8 cellular contexts compared by ENCODE assay signal in genomic region chr6:90413867-90414266, GRCh38.
DNase-seq lines count a peak whose midpoint lies in the region; ATAC-seq and FAIRE-seq lines count a peak whose summit lies in the region.

No MANE protein-coding gene starts in this region.

- intact Hi-C loops in sciatic nerve (cut with DNase I), result no loop called here

- ATAC-seq in sciatic nerve (peak; percentile 66), GM21723 (IDR thresholded peaks at IDR 0.05; ENCODE audit: unreplicated experiment) (no peak)

- peak; percentile 5 for DNase-seq in EH (ENCODE audit: low read depth)
- peak; percentile 71 for DNase-seq in NCI-H510A (lab: John Stamatoyannopoulos, UW)
- DNase-seq in activated T-cell treated with anti-CD3 and anti-CD28 coated beads for 4 hours, result peak; percentile 82
- DNase-seq in frontal cortex (ENCODE audit: low spot score in 2 of 2), result peak; percentile 18 to 66
- DNase-seq in sciatic nerve (ENCODE audit: low spot score), result no peak
- no peak for DNase-seq in NCI-H187 (lab: John Stamatoyannopoulos, UW)
- DNase-seq in NCI-H1048 (lab: John Stamatoyannopoulos, UW), result no peak

- FAIRE-seq in frontal cortex (lab: Jason Lieb, UNC), result no peak

Comparison
In these comparisons a context has a peak if more than half of its experiments do, and no peak if none do; other contexts are left out.
1. DNase-seq: peak in EH (single experiment), NCI-H510A (single experiment), activated T-cell treated with anti-CD3 and anti-CD28 coated beads for 4 hours (single experiment) and frontal cortex (2 of 2); none in sciatic nerve (single experiment), NCI-H187 (0 of 2) and NCI-H1048 (single experiment).